ENCODE assay signal across 11 cellular contexts in the genomic region with DNA sequence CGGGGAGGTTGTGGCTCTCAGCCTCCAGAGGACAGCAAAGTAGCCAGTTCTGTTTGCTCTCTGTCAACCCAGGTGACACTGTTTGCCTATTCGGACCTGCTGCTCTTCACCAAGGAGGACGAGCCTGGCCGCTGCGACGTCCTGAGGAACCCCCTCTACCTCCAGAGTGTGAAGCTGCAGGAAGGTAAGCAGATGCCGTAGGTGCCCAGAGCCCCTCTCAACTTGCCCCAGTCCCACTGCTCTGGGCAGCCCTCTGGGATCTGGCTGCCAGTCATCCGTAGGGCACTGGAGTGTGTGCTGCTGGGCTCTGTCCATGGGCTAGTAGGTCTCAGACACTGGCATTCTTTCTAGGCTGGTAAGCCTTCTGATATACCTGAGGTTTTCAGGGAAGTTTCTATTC. TPM values are rescaled to one million over a fixed set of nuclear protein-coding genes. Genes with fewer than 3 reads are reported as not detected.
DNase-seq lines count a peak whose midpoint lies in the region; ATAC-seq and TF ChIP-seq lines count a peak whose summit lies in the region.
"Had no signal": no experiment of that assay in that cellular context is flagged by ENCODE, and none has a peak within 500 bp of the region (broad histone marks: within the 10 kb centered on the region; RNA-seq: fewer than 3 reads in every experiment).

No MANE protein-coding gene starts in this region.

- H3F3A ChIP-seq in Loucy (ENCODE audit: low read depth), result no peaks in the 10 kb centered on the region; the same call in 1 of the 2 replicates

- H3K4me1 Mint-ChIP-seq in activated CD4-positive, alpha-beta T cell treated with anti-CD3 and anti-CD28 coated beads for 36 hours, result peaks cover 68% of the 10 kb centered on the region

- H3K4me3 Mint-ChIP-seq in activated CD4-positive, alpha-beta T cell treated with anti-CD3 and anti-CD28 coated beads for 36 hours, result peak overlapping the region; percentile 40
- H3K4me3 Mint-ChIP-seq: H9 had no signal

- no peak overlapping the region for H2AFZ ChIP-seq in Loucy (ENCODE audit: low read length)

- CTCF ChIA-PET in activated CD4-positive, alpha-beta T cell treated with anti-CD3 and anti-CD28 coated beads for 36 hours (lab: Charles Lee), result interaction anchor here (0.6 to 1.5 kb wide), 7 partner anchors 9 to 132 kb away, joined by 3 to 5 read pairs (median 3); no protein-coding TSS in a partner anchor

- no peaks in the 10 kb centered on the region for H3K9me3 Mint-ChIP-seq in activated CD4-positive, alpha-beta T cell treated with anti-CD3 and anti-CD28 coated beads for 36 hours (ENCODE audit: low read depth)
- H3K9me3 Mint-ChIP-seq: H9 had no signal

- peak overlapping the region; percentile 61 for H3K9ac ChIP-seq in Loucy (ENCODE audit: low read depth, low read length, poor library complexity, severe bottlenecking)

- peaks cover 27% of the 10 kb centered on the region for H3K36me3 Mint-ChIP-seq in activated CD4-positive, alpha-beta T cell treated with anti-CD3 and anti-CD28 coated beads for 36 hours (ENCODE audit: low read depth)

- no peaks in the 10 kb centered on the region for H3K9me2 ChIP-seq in Loucy (replicated peaks; ENCODE audit: low read depth, low read length)

- H3K4me2 ChIP-seq in Loucy (ENCODE audit: low read depth, low read length, poor library complexity, severe bottlenecking), result peak overlapping the region; percentile 88

- H3K79me2 ChIP-seq in Loucy (ENCODE audit: insufficient read depth, low read length), result peaks cover 44% of the 10 kb centered on the region; the same call in 1 of the 2 replicates

- H3K27ac ChIP-seq in left ventricle myocardium inferior (replicated peaks), result peak overlapping the region; percentile 84
- H3K27ac ChIP-seq in thymus (ENCODE audit: low read depth), result peak overlapping the region; percentile 8

- H3K27me3 ChIP-seq in Loucy (ENCODE audit: insufficient read depth, low read length, poor library complexity, severe bottlenecking), result no peaks in the 10 kb centered on the region
- H3K27me3 ChIP-seq in left ventricle myocardium inferior (ENCODE audit: low read depth), result no peaks in the 10 kb centered on the region
- no peaks in the 10 kb centered on the region for H3K27me3 ChIP-seq in thymus (ENCODE audit: control insufficient read depth, insufficient read depth)

- no peaks in the 10 kb centered on the region for H3K27me3 Mint-ChIP-seq in activated CD4-positive, alpha-beta T cell treated with anti-CD3 and anti-CD28 coated beads for 36 hours

- WGBS in thymus, result 98% methylated on average over 8 of the region's 8 CpGs

- H3K4me3 ChIP-seq in Loucy (ENCODE audit: low read length, poor library complexity, severe bottlenecking), result peak overlapping the region; percentile 65
- peak overlapping the region; percentile 33 for H3K4me3 ChIP-seq in left ventricle myocardium inferior
- no peak overlapping the region for H3K4me3 ChIP-seq in thymus (ENCODE audit: low read length)

- peak overlapping the region; percentile 55 for H3K27ac Mint-ChIP-seq in activated CD4-positive, alpha-beta T cell treated with anti-CD3 and anti-CD28 coated beads for 36 hours
- H3K27ac Mint-ChIP-seq: H9 had no signal

- H3K36me3 ChIP-seq in Loucy (ENCODE audit: insufficient read depth, low read length) (no peaks in the 10 kb centered on the region), left ventricle myocardium inferior (peaks cover 18% of the 10 kb centered on the region), thymus (ENCODE audit: control insufficient read depth, insufficient read depth) (no peaks in the 10 kb centered on the region)

- H4K20me1 ChIP-seq in Loucy (ENCODE audit: insufficient read depth, low read length, poor library complexity, severe bottlenecking), result no peaks in the 10 kb centered on the region

- H3K4me1 ChIP-seq in Loucy (ENCODE audit: insufficient read depth, low read length, poor library complexity, severe bottlenecking) (peaks cover 70% of the 10 kb centered on the region), left ventricle myocardium inferior (peaks cover 93% of the 10 kb centered on the region), thymus (ENCODE audit: control insufficient read depth, insufficient read depth, low read length) (peaks cover 37% of the 10 kb centered on the region)

- no peaks in the 10 kb centered on the region for H3K9me3 ChIP-seq in Loucy (ENCODE audit: insufficient read depth, low read depth, low read length)
- no peaks in the 10 kb centered on the region for H3K9me3 ChIP-seq in left ventricle myocardium inferior (replicated peaks)
- no peaks in the 10 kb centered on the region for H3K9me3 ChIP-seq in thymus (ENCODE audit: control insufficient read depth)

- POLR2A ChIA-PET in activated CD4-positive, alpha-beta T cell treated with anti-CD3 and anti-CD28 coated beads for 36 hours (lab: Charles Lee), result interaction anchor here (1.9 kb wide), 1 partner anchor 11 kb away, joined by 8 read pairs; no protein-coding TSS in a partner anchor

- peak; percentile 2 for ATAC-seq in activated CD4-positive, alpha-beta T cell treated with anti-CD3 and anti-CD28 coated beads for 36 hours
- no peak for ATAC-seq in HG03460 (IDR thresholded peaks at IDR 0.05; ENCODE audit: unreplicated experiment)

- no peak for DNase-seq in activated CD4-positive, alpha-beta T cell treated with anti-CD3 and anti-CD28 coated beads for 36 hours
- no peak for DNase-seq in activated CD4-positive, alpha-beta T cell treated with anti-CD3 and anti-CD28 coated beads for 4 hours
- DNase-seq in left ventricle myocardium inferior (no peak), HuH-7 (ENCODE audit: low spot score) (no peak), DMS53 (lab: John Stamatoyannopoulos, UW) (no peak)
- DNase-seq: H9, hippocampal formation, NCI-H526 treated with DMSO at 0.1 percent for 48 hours had no signal

- no peak for TF ChIP-seq CTCF in Loucy (conservative IDR thresholded peaks at IDR 0.05; ENCODE audit: low read length)
- no peak for TF ChIP-seq CTCF in left ventricle myocardium inferior (IDR thresholded peaks at IDR 0.05; ENCODE audit: borderline replicate concordance)

- intact Hi-C loops in activated CD4-positive, alpha-beta T cell treated with anti-CD3 and anti-CD28 coated beads for 36 hours (cut with DNase I, micrococcal nuclease), result loop anchor here (1.0 to 5.0 kb wide), 3 partner anchors 32 to 56 kb away; no protein-coding TSS in a partner anchor
- intact Hi-C loops in left ventricle myocardium inferior (cut with micrococcal nuclease), result loop anchor here (10.0 kb wide), 1 partner anchor 52 kb away; no protein-coding TSS in a partner anchor

RNA-seq across cellular contexts. Expression of gene RGS3, which starts 59.3 kb away (rescaled TPM):
- 10 to 100 TPM; 55.9 to 62.2 TPM for total RNA-seq in activated CD4-positive, alpha-beta T cell treated with anti-CD3 and anti-CD28 coated beads for 36 hours
- total RNA-seq in left ventricle myocardium inferior, result 187 TPM
- 16.5 TPM for polyA plus RNA-seq in thymus
